In the genomic region with DNA sequence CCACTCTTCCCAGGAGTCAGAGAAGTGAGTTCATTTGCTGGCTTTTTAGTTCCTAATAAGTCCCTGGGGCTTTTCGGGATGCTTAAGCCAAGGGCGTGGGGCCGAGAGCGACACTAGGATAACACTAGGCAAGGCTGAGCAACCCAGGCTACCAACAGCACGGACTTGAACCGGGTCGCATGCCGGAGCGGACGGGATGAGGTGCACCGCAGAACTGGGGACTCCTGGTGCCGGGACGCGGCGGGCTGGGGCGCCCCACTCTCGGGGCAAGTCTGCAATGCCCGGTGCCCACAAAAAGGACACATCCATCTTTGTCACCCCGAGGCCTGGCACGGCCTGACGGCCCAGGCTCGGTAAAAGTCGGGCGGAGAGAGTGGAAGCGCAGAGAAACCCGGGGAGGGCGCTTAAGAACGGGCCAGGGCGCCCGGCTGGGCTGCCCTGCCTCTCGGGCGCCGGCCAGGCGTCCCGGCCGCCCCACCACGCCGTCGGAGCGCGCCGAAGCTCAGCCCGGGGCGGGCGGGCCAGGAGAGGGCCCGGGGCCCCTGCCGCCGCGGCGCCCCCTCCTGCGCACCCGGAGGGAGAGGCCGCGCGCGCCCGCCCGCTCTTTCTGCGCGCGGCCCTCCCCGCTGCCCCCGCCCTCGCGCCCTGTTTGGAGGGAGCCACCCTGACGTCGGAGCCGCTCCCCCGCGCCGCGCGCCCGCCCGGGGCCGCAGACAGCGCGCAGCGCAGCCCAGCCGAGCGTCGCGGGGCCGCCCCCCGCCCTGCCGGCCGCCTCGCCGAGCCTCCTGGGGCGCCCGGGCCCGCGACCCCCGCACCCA, we compare ENCODE assay signal across 1 cellular context.
TF ChIP-seq lines count a peak whose summit lies in the region.

TSS of gene NBL1 (plus strand) at position 710 of the 818 bp plus-strand sequence. CDS start 10,720 bp downstream, outside the sequence.

TF ChIP-seq in HepG2, 621 proteins besides CTCF, POLR2A, EP300 and RAD21 (continued from another document):
- 0 out of 2 replicates have a peak, but pooled peaks have one; percentile 8 for TF ChIP-seq PHF8 (CRISPR knock-in tag; IDR thresholded peaks at IDR 0.05)
- peak; percentile 32; the same call in 1 of the 2 replicates for TF ChIP-seq TFDP1 (CRISPR knock-in tag; IDR thresholded peaks at IDR 0.05; ENCODE audit: borderline replicate concordance)
- TF ChIP-seq ZFX (CRISPR knock-in tag; IDR thresholded peaks at IDR 0.05; ENCODE audit: low read depth): peak; percentile 26; the same call in 1 of the 2 replicates
- TF ChIP-seq PATZ1 (CRISPR knock-in tag; IDR thresholded peaks at IDR 0.05): peak; percentile 44; the same call in 1 of the 2 replicates
- 0 out of 2 replicates have a peak, but pooled peaks have one; percentile 7 for TF ChIP-seq MAX (IDR thresholded peaks at IDR 0.05)
- TF ChIP-seq, protein P1, sequence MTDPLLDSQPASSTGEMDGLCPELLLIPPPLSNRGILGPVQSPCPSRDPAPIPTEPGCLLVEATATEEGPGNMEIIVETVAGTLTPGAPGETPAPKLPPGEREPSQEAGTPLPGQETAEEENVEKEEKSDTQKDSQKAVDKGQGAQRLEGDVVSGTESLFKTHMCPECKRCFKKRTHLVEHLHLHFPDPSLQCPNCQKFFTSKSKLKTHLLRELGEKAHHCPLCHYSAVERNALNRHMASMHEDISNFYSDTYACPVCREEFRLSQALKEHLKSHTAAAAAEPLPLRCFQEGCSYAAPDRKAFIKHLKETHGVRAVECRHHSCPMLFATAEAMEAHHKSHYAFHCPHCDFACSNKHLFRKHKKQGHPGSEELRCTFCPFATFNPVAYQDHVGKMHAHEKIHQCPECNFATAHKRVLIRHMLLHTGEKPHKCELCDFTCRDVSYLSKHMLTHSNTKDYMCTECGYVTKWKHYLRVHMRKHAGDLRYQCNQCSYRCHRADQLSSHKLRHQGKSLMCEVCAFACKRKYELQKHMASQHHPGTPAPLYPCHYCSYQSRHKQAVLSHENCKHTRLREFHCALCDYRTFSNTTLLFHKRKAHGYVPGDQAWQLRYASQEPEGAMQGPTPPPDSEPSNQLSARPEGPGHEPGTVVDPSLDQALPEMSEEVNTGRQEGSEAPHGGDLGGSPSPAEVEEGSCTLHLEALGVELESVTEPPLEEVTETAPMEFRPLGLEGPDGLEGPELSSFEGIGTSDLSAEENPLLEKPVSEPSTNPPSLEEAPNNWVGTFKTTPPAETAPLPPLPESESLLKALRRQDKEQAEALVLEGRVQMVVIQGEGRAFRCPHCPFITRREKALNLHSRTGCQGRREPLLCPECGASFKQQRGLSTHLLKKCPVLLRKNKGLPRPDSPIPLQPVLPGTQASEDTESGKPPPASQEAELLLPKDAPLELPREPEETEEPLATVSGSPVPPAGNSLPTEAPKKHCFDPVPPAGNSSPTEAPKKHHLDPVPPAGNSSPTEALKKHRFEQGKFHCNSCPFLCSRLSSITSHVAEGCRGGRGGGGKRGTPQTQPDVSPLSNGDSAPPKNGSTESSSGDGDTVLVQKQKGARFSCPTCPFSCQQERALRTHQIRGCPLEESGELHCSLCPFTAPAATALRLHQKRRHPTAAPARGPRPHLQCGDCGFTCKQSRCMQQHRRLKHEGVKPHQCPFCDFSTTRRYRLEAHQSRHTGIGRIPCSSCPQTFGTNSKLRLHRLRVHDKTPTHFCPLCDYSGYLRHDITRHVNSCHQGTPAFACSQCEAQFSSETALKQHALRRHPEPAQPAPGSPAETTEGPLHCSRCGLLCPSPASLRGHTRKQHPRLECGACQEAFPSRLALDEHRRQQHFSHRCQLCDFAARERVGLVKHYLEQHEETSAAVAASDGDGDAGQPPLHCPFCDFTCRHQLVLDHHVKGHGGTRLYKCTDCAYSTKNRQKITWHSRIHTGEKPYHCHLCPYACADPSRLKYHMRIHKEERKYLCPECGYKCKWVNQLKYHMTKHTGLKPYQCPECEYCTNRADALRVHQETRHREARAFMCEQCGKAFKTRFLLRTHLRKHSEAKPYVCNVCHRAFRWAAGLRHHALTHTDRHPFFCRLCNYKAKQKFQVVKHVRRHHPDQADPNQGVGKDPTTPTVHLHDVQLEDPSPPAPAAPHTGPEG (CRISPR knock-in tag; IDR thresholded peaks at IDR 0.05): 0 out of 2 replicates have a peak, but pooled peaks have one; percentile 55
- TF ChIP-seq, protein P2, sequence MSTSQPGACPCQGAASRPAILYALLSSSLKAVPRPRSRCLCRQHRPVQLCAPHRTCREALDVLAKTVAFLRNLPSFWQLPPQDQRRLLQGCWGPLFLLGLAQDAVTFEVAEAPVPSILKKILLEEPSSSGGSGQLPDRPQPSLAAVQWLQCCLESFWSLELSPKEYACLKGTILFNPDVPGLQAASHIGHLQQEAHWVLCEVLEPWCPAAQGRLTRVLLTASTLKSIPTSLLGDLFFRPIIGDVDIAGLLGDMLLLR (CRISPR knock-in tag; IDR thresholded peaks at IDR 0.05): no peak
- TF ChIP-seq, protein P3, sequence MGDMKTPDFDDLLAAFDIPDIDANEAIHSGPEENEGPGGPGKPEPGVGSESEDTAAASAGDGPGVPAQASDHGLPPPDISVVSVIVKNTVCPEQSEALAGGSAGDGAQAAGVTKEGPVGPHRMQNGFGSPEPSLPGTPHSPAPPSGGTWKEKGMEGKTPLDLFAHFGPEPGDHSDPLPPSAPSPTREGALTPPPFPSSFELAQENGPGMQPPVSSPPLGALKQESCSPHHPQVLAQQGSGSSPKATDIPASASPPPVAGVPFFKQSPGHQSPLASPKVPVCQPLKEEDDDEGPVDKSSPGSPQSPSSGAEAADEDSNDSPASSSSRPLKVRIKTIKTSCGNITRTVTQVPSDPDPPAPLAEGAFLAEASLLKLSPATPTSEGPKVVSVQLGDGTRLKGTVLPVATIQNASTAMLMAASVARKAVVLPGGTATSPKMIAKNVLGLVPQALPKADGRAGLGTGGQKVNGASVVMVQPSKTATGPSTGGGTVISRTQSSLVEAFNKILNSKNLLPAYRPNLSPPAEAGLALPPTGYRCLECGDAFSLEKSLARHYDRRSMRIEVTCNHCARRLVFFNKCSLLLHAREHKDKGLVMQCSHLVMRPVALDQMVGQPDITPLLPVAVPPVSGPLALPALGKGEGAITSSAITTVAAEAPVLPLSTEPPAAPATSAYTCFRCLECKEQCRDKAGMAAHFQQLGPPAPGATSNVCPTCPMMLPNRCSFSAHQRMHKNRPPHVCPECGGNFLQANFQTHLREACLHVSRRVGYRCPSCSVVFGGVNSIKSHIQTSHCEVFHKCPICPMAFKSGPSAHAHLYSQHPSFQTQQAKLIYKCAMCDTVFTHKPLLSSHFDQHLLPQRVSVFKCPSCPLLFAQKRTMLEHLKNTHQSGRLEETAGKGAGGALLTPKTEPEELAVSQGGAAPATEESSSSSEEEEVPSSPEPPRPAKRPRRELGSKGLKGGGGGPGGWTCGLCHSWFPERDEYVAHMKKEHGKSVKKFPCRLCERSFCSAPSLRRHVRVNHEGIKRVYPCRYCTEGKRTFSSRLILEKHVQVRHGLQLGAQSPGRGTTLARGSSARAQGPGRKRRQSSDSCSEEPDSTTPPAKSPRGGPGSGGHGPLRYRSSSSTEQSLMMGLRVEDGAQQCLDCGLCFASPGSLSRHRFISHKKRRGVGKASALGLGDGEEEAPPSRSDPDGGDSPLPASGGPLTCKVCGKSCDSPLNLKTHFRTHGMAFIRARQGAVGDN (CRISPR knock-in tag; IDR thresholded peaks at IDR 0.05): peak; percentile 52; the same call in 1 of the 2 replicates
- TF ChIP-seq ZNF777 (CRISPR knock-in tag; IDR thresholded peaks at IDR 0.05): peak; percentile 86; the same call in 1 of the 2 replicates
